In the genomic region with DNA sequence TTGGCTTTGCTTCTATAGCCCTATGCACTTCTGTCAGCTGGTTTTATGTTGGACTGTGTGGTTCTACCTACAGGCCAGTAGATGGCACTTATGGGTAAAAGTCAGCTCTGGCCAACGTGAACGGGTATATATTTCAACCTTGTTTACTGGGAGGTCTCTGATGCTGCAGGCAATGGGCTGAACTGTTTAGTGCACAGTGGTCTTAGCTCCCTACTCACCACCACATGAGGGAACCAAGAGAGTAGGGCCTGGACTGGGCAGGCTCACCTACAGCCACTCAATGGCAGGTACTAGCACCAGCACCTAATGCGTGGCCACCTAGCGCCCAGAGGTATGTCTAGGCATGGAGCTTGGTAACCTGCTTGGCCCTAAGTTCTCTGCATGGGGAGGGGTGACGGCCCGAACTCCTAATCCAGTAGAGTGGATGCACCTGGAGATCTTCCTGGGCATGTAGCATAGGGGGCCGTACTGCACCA, we compare ENCODE assay signal across 9 cellular contexts.
DNase-seq lines count a peak whose midpoint lies in the region; ATAC-seq, FAIRE-seq and TF ChIP-seq lines count a peak whose summit lies in the region.
"Had no signal": no experiment of that assay in that cellular context is flagged by ENCODE, and none has a peak within 500 bp of the region (broad histone marks: within the 10 kb centered on the region; RNA-seq: fewer than 3 reads in every experiment).

No MANE protein-coding gene starts in this region.

- peaks cover 0 to 7% (median 1%) of the 10 kb centered on the region in 8 donors for H3K9me3 Mint-ChIP-seq in CD4-positive, alpha-beta memory T cell

- H3K4me3 Mint-ChIP-seq in CD4-positive, alpha-beta memory T cell = no peak overlapping the region
- H3K4me3 Mint-ChIP-seq: naive B cell had no signal

- no peaks in the 10 kb centered on the region for H3K27me3 ChIP-seq in fibroblast of lung (ENCODE audit: control insufficient read depth, insufficient read depth, low read length)
- no peaks in the 10 kb centered on the region for H3K27me3 ChIP-seq in CD4-positive, alpha-beta memory T cell (ENCODE audit: insufficient read depth, low read length)

- FAIRE-seq in GM19239 (lab: Jason Lieb, UNC) = peak; percentile 23

- no peaks in the 10 kb centered on the region for H4K20me1 ChIP-seq in fibroblast of lung (ENCODE audit: control insufficient read depth, extremely low read depth, insufficient read depth, low read length)

- H3K4me3 ChIP-seq in fibroblast of lung (replicated peaks in 1 of 4; ENCODE audit: control extremely low read depth in 1 of 4, insufficient read depth in 1 of 4, low read depth in 3 of 4, low read length in 4 of 4) = no peak overlapping the region
- H3K4me3 ChIP-seq in CD4-positive, alpha-beta memory T cell (ENCODE audit: low read length in 2 of 2) = no peak overlapping the region

- no peak overlapping the region for H3K27ac ChIP-seq in fibroblast of lung (ENCODE audit: insufficient read depth, low read length)
- no peak overlapping the region for H3K27ac ChIP-seq in CD4-positive, alpha-beta memory T cell (ENCODE audit: low read depth, low read length)

- H3K9ac ChIP-seq in fibroblast of lung (ENCODE audit: insufficient read depth, low read length) = no peak overlapping the region

- ATAC-seq in HG03159 (IDR thresholded peaks at IDR 0.05; ENCODE audit: unreplicated experiment) = peak; percentile 94

- intact Hi-C loops in CD4-positive, alpha-beta memory T cell (cut with micrococcal nuclease) = loop anchor here (2.0 kb wide), 1 partner anchor 613 kb away; no protein-coding TSS in a partner anchor

- H3K79me2 ChIP-seq in fibroblast of lung (ENCODE audit: control insufficient read depth, insufficient read depth, low read length) = no peaks in the 10 kb centered on the region

- no peaks in the 10 kb centered on the region for H3K4me1 ChIP-seq in fibroblast of lung (ENCODE audit: control insufficient read depth, extremely low read depth, insufficient read depth, low read length)
- no peaks in the 10 kb centered on the region for H3K4me1 ChIP-seq in CD4-positive, alpha-beta memory T cell (ENCODE audit: insufficient read depth, low read length)

- H3K27me3 Mint-ChIP-seq in CD4-positive, alpha-beta memory T cell = no peaks in the 10 kb centered on the region
- H3K27me3 Mint-ChIP-seq: naive B cell had no signal

- H3K9me3 ChIP-seq in fibroblast of lung (ENCODE audit: control insufficient read depth, insufficient read depth, low read depth, low read length) = no peaks in the 10 kb centered on the region
- no peaks in the 10 kb centered on the region for H3K9me3 ChIP-seq in CD4-positive, alpha-beta memory T cell (ENCODE audit: control insufficient read depth in 1 of 2, low read length in 2 of 2)

- H3K4me2 ChIP-seq in fibroblast of lung (ENCODE audit: extremely low read depth, insufficient read depth, low read length) = no peak overlapping the region

- peak; percentile 18 to 58 for TF ChIP-seq CTCF in fibroblast of lung (conservative IDR thresholded peaks at IDR 0.05 in 1 of 2, IDR thresholded peaks at IDR 0.05 in 1 of 2; ENCODE audit: low read depth in 1 of 2, low read length in 2 of 2)

- H3K36me3 ChIP-seq in fibroblast of lung (ENCODE audit: control insufficient read depth, insufficient read depth, low read length) = no peaks in the 10 kb centered on the region
- H3K36me3 ChIP-seq in CD4-positive, alpha-beta memory T cell (ENCODE audit: insufficient read depth, low read length) = no peaks in the 10 kb centered on the region

- CTCF ChIA-PET in CD4-positive, alpha-beta memory T cell (lab: Charles Lee; ENCODE audit: partially characterized antibody) = interaction anchor here (0.9 to 1.6 kb wide), 3 partner anchors 9 to 631 kb away, joined by 3 to 4 read pairs (median 4); no protein-coding TSS in a partner anchor

- no peaks in the 10 kb centered on the region for H3K36me3 Mint-ChIP-seq in CD4-positive, alpha-beta memory T cell

- no peak overlapping the region for H2AFZ ChIP-seq in fibroblast of lung (ENCODE audit: low read length)

- DNase-seq in DMS 273 (lab: John Stamatoyannopoulos, UW; ENCODE audit: unreplicated experiment) (peak; percentile 60), GM19239 (ENCODE audit: insufficient read length, low spot score) (no peak), NCI-H82 treated with DMSO at 0.1 percent for 48 hours (lab: John Stamatoyannopoulos, UW; ENCODE audit: unreplicated experiment) (peak; percentile 50), fibroblast of lung (ENCODE audit: low read depth in 2 of 2) (peak; percentile 29 to 41), superior temporal gyrus (ENCODE audit: extremely low spot score) (no peak)
- DNase-seq in CD4-positive, alpha-beta memory T cell = no peak
- DNase-seq in activated CD8-positive, alpha-beta memory T cell treated with anti-CD3 and anti-CD28 coated beads, Interleukin-2, amount 50 U/mL, for 48 hours = no peak
- DNase-seq: naive B cell had no signal

- H3K4me1 Mint-ChIP-seq in CD4-positive, alpha-beta memory T cell = peaks cover 0 to 2% (median 0%) of the 10 kb centered on the region in 4 donors

- no peak overlapping the region for H3K27ac Mint-ChIP-seq in CD4-positive, alpha-beta memory T cell
- H3K27ac Mint-ChIP-seq: naive B cell had no signal

- POLR2A ChIA-PET in CD4-positive, alpha-beta memory T cell (lab: Charles Lee; ENCODE audit: partially characterized antibody) = no interaction called here

Comparison
In these comparisons a context has a peak if more than half of its experiments do, and no peak if none do; other contexts are left out.
1. DNase-seq: peak in DMS 273 (single experiment), NCI-H82 treated with DMSO at 0.1 percent for 48 hours (single experiment) and fibroblast of lung (2 of 2); none in GM19239 (single experiment), CD4-positive, alpha-beta memory T cell (0 of 5), superior temporal gyrus (single experiment) and activated CD8-positive, alpha-beta memory T cell treated with anti-CD3 and anti-CD28 coated beads, Interleukin-2, amount 50 U/mL, for 48 hours (single experiment).